ENCODE assay signal across 1 cellular context in the genomic region with DNA sequence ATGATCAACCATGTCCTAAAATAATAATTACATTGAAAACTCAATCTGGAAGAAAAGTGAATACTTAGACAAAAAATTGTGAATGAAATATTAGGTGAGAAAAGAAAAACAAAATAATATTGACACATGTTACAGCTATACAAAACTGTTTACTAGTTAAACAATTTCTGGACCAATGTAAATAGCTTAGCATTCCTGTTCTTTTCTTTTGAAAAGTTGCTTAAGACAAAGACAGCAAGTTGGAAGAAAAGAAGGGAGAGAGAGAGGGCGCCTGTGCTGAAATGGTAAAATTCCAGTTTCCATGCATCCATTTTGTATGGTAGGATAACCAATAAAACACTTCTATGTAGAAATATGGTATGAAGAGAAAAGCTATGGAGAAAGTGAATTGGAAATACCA.
TF ChIP-seq lines count a peak whose summit lies in the region.

No MANE protein-coding gene starts in this region.

TF ChIP-seq in HepG2, 621 proteins besides CTCF, POLR2A, EP300 and RAD21 (continued from another document and continues in another):
- no peak for TF ChIP-seq ZNF816 (CRISPR knock-in tag; IDR thresholded peaks at IDR 0.05; ENCODE audit: borderline replicate concordance)
- TF ChIP-seq MTF2 (CRISPR knock-in tag; IDR thresholded peaks at IDR 0.05; ENCODE audit: borderline replicate concordance): no peak
- TF ChIP-seq ZNF207 (IDR thresholded peaks at IDR 0.05; ENCODE audit: borderline replicate concordance): no peak
- no peak for TF ChIP-seq DR1 (CRISPR knock-in tag; IDR thresholded peaks at IDR 0.05)
- TF ChIP-seq ZNF333 (CRISPR knock-in tag; IDR thresholded peaks at IDR 0.05; ENCODE audit: borderline replicate concordance): no peak
- TF ChIP-seq, protein P1, sequence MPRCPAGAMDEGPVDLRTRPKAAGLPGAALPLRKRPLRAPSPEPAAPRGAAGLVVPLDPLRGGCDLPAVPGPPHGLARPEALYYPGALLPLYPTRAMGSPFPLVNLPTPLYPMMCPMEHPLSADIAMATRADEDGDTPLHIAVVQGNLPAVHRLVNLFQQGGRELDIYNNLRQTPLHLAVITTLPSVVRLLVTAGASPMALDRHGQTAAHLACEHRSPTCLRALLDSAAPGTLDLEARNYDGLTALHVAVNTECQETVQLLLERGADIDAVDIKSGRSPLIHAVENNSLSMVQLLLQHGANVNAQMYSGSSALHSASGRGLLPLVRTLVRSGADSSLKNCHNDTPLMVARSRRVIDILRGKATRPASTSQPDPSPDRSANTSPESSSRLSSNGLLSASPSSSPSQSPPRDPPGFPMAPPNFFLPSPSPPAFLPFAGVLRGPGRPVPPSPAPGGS (CRISPR knock-in tag; IDR thresholded peaks at IDR 0.05): no peak
- no peak for TF ChIP-seq ZMAT3 (CRISPR knock-in tag; conservative IDR thresholded peaks at IDR 0.05)
- TF ChIP-seq ZNF564 (CRISPR knock-in tag; IDR thresholded peaks at IDR 0.05): no peak
- 0 out of 2 replicates have a peak, but pooled peaks have one; percentile 30 for TF ChIP-seq CEBPG (CRISPR knock-in tag; IDR thresholded peaks at IDR 0.05)
- TF ChIP-seq, protein P2, sequence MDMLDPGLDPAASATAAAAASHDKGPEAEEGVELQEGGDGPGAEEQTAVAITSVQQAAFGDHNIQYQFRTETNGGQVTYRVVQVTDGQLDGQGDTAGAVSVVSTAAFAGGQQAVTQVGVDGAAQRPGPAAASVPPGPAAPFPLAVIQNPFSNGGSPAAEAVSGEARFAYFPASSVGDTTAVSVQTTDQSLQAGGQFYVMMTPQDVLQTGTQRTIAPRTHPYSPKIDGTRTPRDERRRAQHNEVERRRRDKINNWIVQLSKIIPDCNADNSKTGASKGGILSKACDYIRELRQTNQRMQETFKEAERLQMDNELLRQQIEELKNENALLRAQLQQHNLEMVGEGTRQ (IDR thresholded peaks at IDR 0.05; ENCODE audit: low read depth, low read length): no peak
- TF ChIP-seq, protein P2 (CRISPR knock-in tag; IDR thresholded peaks at IDR 0.05; ENCODE audit: borderline replicate concordance): no peak
- no peak for TF ChIP-seq ZNF180 (CRISPR knock-in tag; IDR thresholded peaks at IDR 0.05; ENCODE audit: borderline replicate concordance, low read depth)
- TF ChIP-seq, protein P3, sequence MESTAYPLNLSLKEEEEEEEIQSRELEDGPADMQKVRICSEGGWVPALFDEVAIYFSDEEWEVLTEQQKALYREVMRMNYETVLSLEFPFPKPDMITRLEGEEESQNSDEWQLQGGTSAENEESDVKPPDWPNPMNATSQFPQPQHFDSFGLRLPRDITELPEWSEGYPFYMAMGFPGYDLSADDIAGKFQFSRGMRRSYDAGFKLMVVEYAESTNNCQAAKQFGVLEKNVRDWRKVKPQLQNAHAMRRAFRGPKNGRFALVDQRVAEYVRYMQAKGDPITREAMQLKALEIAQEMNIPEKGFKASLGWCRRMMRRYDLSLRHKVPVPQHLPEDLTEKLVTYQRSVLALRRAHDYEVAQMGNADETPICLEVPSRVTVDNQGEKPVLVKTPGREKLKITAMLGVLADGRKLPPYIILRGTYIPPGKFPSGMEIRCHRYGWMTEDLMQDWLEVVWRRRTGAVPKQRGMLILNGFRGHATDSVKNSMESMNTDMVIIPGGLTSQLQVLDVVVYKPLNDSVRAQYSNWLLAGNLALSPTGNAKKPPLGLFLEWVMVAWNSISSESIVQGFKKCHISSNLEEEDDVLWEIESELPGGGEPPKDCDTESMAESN (CRISPR knock-in tag; conservative IDR thresholded peaks at IDR 0.05): no peak
- TF ChIP-seq, protein P4, sequence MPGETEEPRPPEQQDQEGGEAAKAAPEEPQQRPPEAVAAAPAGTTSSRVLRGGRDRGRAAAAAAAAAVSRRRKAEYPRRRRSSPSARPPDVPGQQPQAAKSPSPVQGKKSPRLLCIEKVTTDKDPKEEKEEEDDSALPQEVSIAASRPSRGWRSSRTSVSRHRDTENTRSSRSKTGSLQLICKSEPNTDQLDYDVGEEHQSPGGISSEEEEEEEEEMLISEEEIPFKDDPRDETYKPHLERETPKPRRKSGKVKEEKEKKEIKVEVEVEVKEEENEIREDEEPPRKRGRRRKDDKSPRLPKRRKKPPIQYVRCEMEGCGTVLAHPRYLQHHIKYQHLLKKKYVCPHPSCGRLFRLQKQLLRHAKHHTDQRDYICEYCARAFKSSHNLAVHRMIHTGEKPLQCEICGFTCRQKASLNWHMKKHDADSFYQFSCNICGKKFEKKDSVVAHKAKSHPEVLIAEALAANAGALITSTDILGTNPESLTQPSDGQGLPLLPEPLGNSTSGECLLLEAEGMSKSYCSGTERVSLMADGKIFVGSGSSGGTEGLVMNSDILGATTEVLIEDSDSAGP (CRISPR knock-in tag; IDR thresholded peaks at IDR 0.05; ENCODE audit: borderline replicate concordance): no peak
- peak; percentile 62 for TF ChIP-seq BCL6 (CRISPR knock-in tag; IDR thresholded peaks at IDR 0.05)
- no peak for TF ChIP-seq SMARCE1 (IDR thresholded peaks at IDR 0.05; ENCODE audit: borderline replicate concordance)
- peak; percentile 75 for TF ChIP-seq HMG20A (CRISPR knock-in tag; IDR thresholded peaks at IDR 0.05; ENCODE audit: borderline replicate concordance)
- TF ChIP-seq, protein P5, sequence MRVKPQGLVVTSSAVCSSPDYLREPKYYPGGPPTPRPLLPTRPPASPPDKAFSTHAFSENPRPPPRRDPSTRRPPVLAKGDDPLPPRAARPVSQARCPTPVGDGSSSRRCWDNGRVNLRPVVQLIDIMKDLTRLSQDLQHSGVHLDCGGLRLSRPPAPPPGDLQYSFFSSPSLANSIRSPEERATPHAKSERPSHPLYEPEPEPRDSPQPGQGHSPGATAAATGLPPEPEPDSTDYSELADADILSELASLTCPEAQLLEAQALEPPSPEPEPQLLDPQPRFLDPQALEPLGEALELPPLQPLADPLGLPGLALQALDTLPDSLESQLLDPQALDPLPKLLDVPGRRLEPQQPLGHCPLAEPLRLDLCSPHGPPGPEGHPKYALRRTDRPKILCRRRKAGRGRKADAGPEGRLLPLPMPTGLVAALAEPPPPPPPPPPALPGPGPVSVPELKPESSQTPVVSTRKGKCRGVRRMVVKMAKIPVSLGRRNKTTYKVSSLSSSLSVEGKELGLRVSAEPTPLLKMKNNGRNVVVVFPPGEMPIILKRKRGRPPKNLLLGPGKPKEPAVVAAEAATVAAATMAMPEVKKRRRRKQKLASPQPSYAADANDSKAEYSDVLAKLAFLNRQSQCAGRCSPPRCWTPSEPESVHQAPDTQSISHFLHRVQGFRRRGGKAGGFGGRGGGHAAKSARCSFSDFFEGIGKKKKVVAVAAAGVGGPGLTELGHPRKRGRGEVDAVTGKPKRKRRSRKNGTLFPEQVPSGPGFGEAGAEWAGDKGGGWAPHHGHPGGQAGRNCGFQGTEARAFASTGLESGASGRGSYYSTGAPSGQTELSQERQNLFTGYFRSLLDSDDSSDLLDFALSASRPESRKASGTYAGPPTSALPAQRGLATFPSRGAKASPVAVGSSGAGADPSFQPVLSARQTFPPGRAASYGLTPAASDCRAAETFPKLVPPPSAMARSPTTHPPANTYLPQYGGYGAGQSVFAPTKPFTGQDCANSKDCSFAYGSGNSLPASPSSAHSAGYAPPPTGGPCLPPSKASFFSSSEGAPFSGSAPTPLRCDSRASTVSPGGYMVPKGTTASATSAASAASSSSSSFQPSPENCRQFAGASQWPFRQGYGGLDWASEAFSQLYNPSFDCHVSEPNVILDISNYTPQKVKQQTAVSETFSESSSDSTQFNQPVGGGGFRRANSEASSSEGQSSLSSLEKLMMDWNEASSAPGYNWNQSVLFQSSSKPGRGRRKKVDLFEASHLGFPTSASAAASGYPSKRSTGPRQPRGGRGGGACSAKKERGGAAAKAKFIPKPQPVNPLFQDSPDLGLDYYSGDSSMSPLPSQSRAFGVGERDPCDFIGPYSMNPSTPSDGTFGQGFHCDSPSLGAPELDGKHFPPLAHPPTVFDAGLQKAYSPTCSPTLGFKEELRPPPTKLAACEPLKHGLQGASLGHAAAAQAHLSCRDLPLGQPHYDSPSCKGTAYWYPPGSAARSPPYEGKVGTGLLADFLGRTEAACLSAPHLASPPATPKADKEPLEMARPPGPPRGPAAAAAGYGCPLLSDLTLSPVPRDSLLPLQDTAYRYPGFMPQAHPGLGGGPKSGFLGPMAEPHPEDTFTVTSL (CRISPR knock-in tag; IDR thresholded peaks at IDR 0.05; ENCODE audit: borderline replicate concordance): no peak
- TF ChIP-seq, protein P6, sequence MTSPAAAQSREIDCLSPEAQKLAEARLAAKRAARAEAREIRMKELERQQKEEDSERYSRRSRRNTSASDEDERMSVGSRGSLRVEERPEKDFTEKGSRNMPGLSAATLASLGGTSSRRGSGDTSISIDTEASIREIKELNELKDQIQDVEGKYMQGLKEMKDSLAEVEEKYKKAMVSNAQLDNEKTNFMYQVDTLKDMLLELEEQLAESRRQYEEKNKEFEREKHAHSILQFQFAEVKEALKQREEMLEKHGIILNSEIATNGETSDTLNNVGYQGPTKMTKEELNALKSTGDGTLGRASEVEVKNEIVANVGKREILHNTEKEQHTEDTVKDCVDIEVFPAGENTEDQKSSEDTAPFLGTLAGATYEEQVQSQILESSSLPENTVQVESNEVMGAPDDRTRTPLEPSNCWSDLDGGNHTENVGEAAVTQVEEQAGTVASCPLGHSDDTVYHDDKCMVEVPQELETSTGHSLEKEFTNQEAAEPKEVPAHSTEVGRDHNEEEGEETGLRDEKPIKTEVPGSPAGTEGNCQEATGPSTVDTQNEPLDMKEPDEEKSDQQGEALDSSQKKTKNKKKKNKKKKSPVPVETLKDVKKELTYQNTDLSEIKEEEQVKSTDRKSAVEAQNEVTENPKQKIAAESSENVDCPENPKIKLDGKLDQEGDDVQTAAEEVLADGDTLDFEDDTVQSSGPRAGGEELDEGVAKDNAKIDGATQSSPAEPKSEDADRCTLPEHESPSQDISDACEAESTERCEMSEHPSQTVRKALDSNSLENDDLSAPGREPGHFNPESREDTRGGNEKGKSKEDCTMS (CRISPR knock-in tag; conservative IDR thresholded peaks at IDR 0.05): no peak
- TF ChIP-seq ZBTB7A (CRISPR knock-in tag; IDR thresholded peaks at IDR 0.05): no peak
- TF ChIP-seq, protein P7, sequence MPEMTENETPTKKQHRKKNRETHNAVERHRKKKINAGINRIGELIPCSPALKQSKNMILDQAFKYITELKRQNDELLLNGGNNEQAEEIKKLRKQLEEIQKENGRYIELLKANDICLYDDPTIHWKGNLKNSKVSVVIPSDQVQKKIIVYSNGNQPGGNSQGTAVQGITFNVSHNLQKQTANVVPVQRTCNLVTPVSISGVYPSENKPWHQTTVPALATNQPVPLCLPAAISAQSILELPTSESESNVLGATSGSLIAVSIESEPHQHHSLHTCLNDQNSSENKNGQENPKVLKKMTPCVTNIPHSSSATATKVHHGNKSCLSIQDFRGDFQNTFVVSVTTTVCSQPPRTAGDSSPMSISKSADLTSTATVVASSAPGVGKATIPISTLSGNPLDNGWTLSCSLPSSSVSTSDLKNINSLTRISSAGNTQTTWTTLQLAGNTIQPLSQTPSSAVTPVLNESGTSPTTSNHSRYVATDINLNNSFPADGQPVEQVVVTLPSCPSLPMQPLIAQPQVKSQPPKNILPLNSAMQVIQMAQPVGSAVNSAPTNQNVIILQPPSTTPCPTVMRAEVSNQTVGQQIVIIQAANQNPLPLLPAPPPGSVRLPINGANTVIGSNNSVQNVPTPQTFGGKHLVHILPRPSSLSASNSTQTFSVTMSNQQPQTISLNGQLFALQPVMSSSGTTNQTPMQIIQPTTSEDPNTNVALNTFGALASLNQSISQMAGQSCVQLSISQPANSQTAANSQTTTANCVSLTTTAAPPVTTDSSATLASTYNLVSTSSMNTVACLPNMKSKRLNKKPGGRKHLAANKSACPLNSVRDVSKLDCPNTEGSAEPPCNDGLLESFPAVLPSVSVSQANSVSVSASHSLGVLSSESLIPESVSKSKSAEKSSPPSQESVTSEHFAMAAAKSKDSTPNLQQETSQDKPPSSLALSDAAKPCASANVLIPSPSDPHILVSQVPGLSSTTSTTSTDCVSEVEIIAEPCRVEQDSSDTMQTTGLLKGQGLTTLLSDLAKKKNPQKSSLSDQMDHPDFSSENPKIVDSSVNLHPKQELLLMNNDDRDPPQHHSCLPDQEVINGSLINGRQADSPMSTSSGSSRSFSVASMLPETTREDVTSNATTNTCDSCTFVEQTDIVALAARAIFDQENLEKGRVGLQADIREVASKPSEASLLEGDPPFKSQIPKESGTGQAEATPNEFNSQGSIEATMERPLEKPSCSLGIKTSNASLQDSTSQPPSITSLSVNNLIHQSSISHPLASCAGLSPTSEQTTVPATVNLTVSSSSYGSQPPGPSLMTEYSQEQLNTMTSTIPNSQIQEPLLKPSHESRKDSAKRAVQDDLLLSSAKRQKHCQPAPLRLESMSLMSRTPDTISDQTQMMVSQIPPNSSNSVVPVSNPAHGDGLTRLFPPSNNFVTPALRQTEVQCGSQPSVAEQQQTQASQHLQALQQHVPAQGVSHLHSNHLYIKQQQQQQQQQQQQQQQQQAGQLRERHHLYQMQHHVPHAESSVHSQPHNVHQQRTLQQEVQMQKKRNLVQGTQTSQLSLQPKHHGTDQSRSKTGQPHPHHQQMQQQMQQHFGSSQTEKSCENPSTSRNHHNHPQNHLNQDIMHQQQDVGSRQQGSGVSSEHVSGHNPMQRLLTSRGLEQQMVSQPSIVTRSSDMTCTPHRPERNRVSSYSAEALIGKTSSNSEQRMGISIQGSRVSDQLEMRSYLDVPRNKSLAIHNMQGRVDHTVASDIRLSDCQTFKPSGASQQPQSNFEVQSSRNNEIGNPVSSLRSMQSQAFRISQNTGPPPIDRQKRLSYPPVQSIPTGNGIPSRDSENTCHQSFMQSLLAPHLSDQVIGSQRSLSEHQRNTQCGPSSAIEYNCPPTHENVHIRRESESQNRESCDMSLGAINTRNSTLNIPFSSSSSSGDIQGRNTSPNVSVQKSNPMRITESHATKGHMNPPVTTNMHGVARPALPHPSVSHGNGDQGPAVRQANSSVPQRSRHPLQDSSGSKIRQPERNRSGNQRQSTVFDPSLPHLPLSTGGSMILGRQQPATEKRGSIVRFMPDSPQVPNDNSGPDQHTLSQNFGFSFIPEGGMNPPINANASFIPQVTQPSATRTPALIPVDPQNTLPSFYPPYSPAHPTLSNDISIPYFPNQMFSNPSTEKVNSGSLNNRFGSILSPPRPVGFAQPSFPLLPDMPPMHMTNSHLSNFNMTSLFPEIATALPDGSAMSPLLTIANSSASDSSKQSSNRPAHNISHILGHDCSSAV (CRISPR knock-in tag; IDR thresholded peaks at IDR 0.05; ENCODE audit: borderline replicate concordance): no peak
- TF ChIP-seq, protein P8, sequence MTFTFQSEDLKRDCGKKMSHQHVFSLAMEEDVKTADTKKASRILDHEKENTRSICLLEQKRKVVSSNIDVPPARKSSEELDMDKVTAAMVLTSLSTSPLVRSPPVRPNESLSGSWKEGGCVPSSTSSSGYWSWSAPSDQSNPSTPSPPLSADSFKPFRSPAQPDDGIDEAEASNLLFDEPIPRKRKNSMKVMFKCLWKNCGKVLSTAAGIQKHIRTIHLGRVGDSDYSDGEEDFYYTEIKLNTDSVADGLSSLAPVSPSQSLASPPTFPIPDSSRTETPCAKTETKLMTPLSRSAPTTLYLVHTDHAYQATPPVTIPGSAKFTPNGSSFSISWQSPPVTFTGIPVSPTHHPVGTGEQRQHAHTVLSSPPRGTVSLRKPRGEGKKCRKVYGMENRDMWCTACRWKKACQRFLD (CRISPR knock-in tag; IDR thresholded peaks at IDR 0.05; ENCODE audit: borderline replicate concordance): no peak
- no peak for TF ChIP-seq ZNF562 (CRISPR knock-in tag; IDR thresholded peaks at IDR 0.05; ENCODE audit: borderline replicate concordance)
- TF ChIP-seq ZNF792 (CRISPR knock-in tag; IDR thresholded peaks at IDR 0.05): no peak
- no peak for TF ChIP-seq ZNF644 (CRISPR knock-in tag; IDR thresholded peaks at IDR 0.05; ENCODE audit: low read depth)
- TF ChIP-seq HDAC6 (IDR thresholded peaks at IDR 0.05; ENCODE audit: low read depth, low read length): no peak
